1 cellular context compared by ENCODE assay signal in the genomic region with DNA sequence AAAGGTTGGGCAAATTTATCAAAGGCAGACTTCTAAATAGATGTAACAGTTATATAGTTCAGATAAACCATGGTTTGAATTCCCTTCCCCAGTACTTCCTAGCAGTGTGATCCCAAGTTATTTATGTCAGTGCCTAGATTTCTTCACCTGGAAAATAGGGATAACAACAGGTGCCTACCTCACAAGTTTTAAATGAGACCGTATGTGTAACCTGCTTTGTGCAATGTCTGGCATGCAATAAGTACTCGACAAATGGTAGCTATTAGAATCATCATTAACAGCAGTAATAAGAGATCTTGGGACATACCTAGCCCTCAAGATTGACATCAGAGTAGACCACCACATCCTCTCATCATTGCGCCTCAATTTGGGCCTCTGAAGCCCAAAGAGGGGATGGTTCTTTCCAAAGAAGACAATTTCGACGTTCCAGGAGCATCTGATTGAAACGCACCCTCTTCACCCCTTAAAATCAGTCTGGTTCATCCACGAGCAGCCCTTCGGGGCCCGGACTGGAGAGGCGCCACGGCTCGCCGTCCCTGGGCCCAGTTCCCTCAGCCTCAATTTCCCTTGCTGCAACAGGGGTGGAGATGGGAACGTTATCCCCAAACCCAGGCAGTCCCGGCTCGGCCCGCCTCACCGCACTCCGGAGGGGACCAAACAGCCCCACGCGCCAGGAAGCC.
TF ChIP-seq lines count a peak whose summit lies in the region.

No MANE protein-coding gene starts in this region.

TF ChIP-seq in HCT116, 20 proteins besides CTCF, POLR2A, EP300 and RAD21 (continued from another document):
- TF ChIP-seq, protein P1, sequence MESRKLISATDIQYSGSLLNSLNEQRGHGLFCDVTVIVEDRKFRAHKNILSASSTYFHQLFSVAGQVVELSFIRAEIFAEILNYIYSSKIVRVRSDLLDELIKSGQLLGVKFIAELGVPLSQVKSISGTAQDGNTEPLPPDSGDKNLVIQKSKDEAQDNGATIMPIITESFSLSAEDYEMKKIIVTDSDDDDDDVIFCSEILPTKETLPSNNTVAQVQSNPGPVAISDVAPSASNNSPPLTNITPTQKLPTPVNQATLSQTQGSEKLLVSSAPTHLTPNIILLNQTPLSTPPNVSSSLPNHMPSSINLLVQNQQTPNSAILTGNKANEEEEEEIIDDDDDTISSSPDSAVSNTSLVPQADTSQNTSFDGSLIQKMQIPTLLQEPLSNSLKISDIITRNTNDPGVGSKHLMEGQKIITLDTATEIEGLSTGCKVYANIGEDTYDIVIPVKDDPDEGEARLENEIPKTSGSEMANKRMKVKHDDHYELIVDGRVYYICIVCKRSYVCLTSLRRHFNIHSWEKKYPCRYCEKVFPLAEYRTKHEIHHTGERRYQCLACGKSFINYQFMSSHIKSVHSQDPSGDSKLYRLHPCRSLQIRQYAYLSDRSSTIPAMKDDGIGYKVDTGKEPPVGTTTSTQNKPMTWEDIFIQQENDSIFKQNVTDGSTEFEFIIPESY (IDR thresholded peaks at IDR 0.05; ENCODE audit: extremely low read depth, insufficient replicate concordance, low read length), result no peak
- TF ChIP-seq, protein P2, sequence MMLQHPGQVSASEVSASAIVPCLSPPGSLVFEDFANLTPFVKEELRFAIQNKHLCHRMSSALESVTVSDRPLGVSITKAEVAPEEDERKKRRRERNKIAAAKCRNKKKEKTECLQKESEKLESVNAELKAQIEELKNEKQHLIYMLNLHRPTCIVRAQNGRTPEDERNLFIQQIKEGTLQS (IDR thresholded peaks at IDR 0.05), result no peak
- TF ChIP-seq CBX3 (IDR thresholded peaks at IDR 0.05; ENCODE audit: low read depth) (no peak), ZNF274 (IDR thresholded peaks at IDR 0.05; ENCODE audit: low read depth, low read length) (no peak), FOSL1 (IDR thresholded peaks at IDR 0.05; ENCODE audit: low read depth) (no peak), SIN3A (IDR thresholded peaks at IDR 0.05; ENCODE audit: low read depth) (peak; percentile 7; the same call in 1 of the 2 replicates), EGR1 (IDR thresholded peaks at IDR 0.05; ENCODE audit: low read depth) (no peak), YY1 (IDR thresholded peaks at IDR 0.05; ENCODE audit: extremely low read depth, insufficient replicate concordance, low read depth, low read length) (peak; percentile 4), EZH2phosphoT487 (IDR thresholded peaks at IDR 0.05; ENCODE audit: borderline replicate concordance) (no peak), CEBPB (IDR thresholded peaks at IDR 0.05; ENCODE audit: low read depth) (no peak), SP1 (IDR thresholded peaks at IDR 0.05; ENCODE audit: low read depth) (no peak), POLR2AphosphoS5 (IDR thresholded peaks at IDR 0.05; ENCODE audit: low read depth, low read length) (no peak), SRF (IDR thresholded peaks at IDR 0.05; ENCODE audit: low read depth) (no peak), EZH2 (IDR thresholded peaks at IDR 0.05) (no peak)
